Comparison of ENCODE assay signal across 1 cellular context in the genomic region with DNA sequence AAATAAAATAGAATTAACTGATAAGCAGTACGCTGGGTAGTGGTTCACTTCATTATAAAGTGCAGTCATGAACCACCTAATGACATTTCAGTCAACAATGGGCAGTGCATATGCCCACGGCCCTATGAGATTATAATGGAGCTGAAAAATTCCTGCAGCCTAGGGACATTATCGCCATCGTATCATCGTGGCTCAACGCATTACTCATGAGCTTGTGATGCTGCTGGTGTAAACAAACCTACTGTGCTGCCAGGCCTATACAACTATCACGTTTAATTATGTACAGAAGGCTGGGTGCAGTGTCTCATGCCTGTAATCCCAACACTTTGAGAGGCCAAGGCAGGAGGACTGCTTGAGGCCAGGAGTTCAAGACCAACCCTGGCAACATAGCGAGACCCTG.
A peak's percentile ranks its signal among the peaks of the same experiment; 100 is the strongest.
TF ChIP-seq lines count a peak whose summit lies in the region.

No MANE protein-coding gene starts in this region.

TF ChIP-seq in K562, 482 proteins besides CTCF, POLR2A, EP300 and RAD21 (continued from another document):
- no peak for TF ChIP-seq JUNB (CRISPR knock-in tag; conservative IDR thresholded peaks at IDR 0.05)
- TF ChIP-seq PCBP1 (IDR thresholded peaks at IDR 0.05; ENCODE audit: low read depth, low read length, poor library complexity, severe bottlenecking), result no peak
- TF ChIP-seq CEBPG (CRISPR knock-in tag; IDR thresholded peaks at IDR 0.05), result no peak
- TF ChIP-seq CEBPG (tag; conservative IDR thresholded peaks at IDR 0.05 in 1 of 2, IDR thresholded peaks at IDR 0.05 in 1 of 2), result no peak
- TF ChIP-seq KHSRP (IDR thresholded peaks at IDR 0.05), result no peak
- TF ChIP-seq GTF2A2 (tag; IDR thresholded peaks at IDR 0.05), result no peak
- TF ChIP-seq FOSL1 (tag; conservative IDR thresholded peaks at IDR 0.05), result peak; percentile 75
